Comparison of ENCODE assay signal across 1 cellular context in the genomic region with DNA sequence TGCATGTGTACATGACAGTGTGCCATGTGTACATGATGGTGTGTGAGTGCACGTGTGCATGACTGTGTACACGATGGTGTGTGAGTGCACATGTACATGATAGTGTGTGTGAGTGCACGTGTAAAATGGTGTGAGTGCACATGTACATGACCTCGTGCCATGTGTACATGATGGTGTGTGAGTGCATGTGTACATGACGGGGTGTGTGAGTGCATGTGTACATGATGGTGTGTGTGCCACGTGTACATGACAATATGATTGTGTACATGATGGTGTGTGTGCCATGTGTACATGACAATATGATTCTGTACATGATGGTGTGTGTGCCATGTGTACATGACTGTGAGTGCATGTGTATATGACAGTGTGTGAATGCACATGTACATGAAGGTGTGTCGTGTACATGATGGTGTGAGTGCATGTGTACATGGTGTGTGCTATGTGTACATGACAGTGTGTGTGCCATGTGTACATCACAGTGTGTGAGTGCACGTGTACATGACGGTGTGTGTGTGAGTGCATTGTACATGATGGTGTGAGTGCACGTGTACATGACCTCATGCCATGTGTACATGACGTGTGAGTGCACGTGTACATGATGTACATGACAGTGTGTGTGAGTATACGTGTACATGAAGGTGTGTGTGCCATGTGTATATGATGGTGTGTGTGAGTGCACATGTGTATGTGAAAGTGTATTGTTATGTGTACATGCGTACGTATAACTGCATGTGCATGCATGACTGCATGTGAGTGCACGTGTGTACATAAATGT.
TF ChIP-seq lines count a peak whose summit lies in the region.

No MANE protein-coding gene starts in this region.

TF ChIP-seq in HepG2, 621 proteins besides CTCF, POLR2A, EP300 and RAD21 (continues in another document):
- TF ChIP-seq, protein P1, sequence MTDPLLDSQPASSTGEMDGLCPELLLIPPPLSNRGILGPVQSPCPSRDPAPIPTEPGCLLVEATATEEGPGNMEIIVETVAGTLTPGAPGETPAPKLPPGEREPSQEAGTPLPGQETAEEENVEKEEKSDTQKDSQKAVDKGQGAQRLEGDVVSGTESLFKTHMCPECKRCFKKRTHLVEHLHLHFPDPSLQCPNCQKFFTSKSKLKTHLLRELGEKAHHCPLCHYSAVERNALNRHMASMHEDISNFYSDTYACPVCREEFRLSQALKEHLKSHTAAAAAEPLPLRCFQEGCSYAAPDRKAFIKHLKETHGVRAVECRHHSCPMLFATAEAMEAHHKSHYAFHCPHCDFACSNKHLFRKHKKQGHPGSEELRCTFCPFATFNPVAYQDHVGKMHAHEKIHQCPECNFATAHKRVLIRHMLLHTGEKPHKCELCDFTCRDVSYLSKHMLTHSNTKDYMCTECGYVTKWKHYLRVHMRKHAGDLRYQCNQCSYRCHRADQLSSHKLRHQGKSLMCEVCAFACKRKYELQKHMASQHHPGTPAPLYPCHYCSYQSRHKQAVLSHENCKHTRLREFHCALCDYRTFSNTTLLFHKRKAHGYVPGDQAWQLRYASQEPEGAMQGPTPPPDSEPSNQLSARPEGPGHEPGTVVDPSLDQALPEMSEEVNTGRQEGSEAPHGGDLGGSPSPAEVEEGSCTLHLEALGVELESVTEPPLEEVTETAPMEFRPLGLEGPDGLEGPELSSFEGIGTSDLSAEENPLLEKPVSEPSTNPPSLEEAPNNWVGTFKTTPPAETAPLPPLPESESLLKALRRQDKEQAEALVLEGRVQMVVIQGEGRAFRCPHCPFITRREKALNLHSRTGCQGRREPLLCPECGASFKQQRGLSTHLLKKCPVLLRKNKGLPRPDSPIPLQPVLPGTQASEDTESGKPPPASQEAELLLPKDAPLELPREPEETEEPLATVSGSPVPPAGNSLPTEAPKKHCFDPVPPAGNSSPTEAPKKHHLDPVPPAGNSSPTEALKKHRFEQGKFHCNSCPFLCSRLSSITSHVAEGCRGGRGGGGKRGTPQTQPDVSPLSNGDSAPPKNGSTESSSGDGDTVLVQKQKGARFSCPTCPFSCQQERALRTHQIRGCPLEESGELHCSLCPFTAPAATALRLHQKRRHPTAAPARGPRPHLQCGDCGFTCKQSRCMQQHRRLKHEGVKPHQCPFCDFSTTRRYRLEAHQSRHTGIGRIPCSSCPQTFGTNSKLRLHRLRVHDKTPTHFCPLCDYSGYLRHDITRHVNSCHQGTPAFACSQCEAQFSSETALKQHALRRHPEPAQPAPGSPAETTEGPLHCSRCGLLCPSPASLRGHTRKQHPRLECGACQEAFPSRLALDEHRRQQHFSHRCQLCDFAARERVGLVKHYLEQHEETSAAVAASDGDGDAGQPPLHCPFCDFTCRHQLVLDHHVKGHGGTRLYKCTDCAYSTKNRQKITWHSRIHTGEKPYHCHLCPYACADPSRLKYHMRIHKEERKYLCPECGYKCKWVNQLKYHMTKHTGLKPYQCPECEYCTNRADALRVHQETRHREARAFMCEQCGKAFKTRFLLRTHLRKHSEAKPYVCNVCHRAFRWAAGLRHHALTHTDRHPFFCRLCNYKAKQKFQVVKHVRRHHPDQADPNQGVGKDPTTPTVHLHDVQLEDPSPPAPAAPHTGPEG (CRISPR knock-in tag; IDR thresholded peaks at IDR 0.05), result no peak
- TF ChIP-seq, protein P2, sequence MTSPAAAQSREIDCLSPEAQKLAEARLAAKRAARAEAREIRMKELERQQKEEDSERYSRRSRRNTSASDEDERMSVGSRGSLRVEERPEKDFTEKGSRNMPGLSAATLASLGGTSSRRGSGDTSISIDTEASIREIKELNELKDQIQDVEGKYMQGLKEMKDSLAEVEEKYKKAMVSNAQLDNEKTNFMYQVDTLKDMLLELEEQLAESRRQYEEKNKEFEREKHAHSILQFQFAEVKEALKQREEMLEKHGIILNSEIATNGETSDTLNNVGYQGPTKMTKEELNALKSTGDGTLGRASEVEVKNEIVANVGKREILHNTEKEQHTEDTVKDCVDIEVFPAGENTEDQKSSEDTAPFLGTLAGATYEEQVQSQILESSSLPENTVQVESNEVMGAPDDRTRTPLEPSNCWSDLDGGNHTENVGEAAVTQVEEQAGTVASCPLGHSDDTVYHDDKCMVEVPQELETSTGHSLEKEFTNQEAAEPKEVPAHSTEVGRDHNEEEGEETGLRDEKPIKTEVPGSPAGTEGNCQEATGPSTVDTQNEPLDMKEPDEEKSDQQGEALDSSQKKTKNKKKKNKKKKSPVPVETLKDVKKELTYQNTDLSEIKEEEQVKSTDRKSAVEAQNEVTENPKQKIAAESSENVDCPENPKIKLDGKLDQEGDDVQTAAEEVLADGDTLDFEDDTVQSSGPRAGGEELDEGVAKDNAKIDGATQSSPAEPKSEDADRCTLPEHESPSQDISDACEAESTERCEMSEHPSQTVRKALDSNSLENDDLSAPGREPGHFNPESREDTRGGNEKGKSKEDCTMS (CRISPR knock-in tag; conservative IDR thresholded peaks at IDR 0.05), result no peak
- TF ChIP-seq ZNF446 (CRISPR knock-in tag; IDR thresholded peaks at IDR 0.05) (no peak), NR2C2 (CRISPR knock-in tag; IDR thresholded peaks at IDR 0.05; ENCODE audit: borderline replicate concordance) (no peak), BORCS8-MEF2B (CRISPR knock-in tag; IDR thresholded peaks at IDR 0.05) (no peak), SRSF4 (IDR thresholded peaks at IDR 0.05; ENCODE audit: low read depth, low read length, poor library complexity, severe bottlenecking) (no peak), YEATS2 (CRISPR knock-in tag; IDR thresholded peaks at IDR 0.05; ENCODE audit: borderline replicate concordance) (no peak), HNRNPL (IDR thresholded peaks at IDR 0.05; ENCODE audit: low read depth, low read length) (no peak), ZBTB38 (CRISPR knock-in tag; IDR thresholded peaks at IDR 0.05) (no peak), ZNF282 (IDR thresholded peaks at IDR 0.05; ENCODE audit: partially characterized antibody) (no peak), HNRNPK (IDR thresholded peaks at IDR 0.05; ENCODE audit: low read depth, low read length, poor library complexity, severe bottlenecking) (no peak), ZNF317 (CRISPR knock-in tag; IDR thresholded peaks at IDR 0.05) (no peak), KAT7 (CRISPR knock-in tag; IDR thresholded peaks at IDR 0.05; ENCODE audit: borderline replicate concordance) (no peak), ZFP90 (CRISPR knock-in tag; IDR thresholded peaks at IDR 0.05; ENCODE audit: borderline replicate concordance) (no peak), PHF20 (CRISPR knock-in tag; IDR thresholded peaks at IDR 0.05) (0 out of 2 replicates have a peak, but pooled peaks have one; percentile 9), ZMAT3 (CRISPR knock-in tag; conservative IDR thresholded peaks at IDR 0.05) (no peak), SPEN (CRISPR knock-in tag; IDR thresholded peaks at IDR 0.05; ENCODE audit: low read depth) (0 out of 2 replicates have a peak, but pooled peaks have one; percentile 17), HNRNPUL1 (IDR thresholded peaks at IDR 0.05; ENCODE audit: low read depth, low read length) (no peak), IKZF4 (CRISPR knock-in tag; IDR thresholded peaks at IDR 0.05; ENCODE audit: borderline replicate concordance, low read depth, not compliant biosample characterization) (no peak), YEATS4 (CRISPR knock-in tag; IDR thresholded peaks at IDR 0.05; ENCODE audit: borderline replicate concordance) (no peak), ZNF431 (CRISPR knock-in tag; IDR thresholded peaks at IDR 0.05; ENCODE audit: borderline replicate concordance, low read depth) (0 out of 2 replicates have a peak, but pooled peaks have one; percentile 32), TBX3 (IDR thresholded peaks at IDR 0.05; ENCODE audit: borderline replicate concordance) (0 out of 2 replicates have a peak, but pooled peaks have one; percentile 7), ZNF230 (CRISPR knock-in tag; IDR thresholded peaks at IDR 0.05) (no peak), ZNF160 (CRISPR knock-in tag; IDR thresholded peaks at IDR 0.05) (no peak), EEA1 (CRISPR knock-in tag; IDR thresholded peaks at IDR 0.05; ENCODE audit: borderline replicate concordance) (0 out of 2 replicates have a peak, but pooled peaks have one; percentile 51)
- TF ChIP-seq, protein P3, sequence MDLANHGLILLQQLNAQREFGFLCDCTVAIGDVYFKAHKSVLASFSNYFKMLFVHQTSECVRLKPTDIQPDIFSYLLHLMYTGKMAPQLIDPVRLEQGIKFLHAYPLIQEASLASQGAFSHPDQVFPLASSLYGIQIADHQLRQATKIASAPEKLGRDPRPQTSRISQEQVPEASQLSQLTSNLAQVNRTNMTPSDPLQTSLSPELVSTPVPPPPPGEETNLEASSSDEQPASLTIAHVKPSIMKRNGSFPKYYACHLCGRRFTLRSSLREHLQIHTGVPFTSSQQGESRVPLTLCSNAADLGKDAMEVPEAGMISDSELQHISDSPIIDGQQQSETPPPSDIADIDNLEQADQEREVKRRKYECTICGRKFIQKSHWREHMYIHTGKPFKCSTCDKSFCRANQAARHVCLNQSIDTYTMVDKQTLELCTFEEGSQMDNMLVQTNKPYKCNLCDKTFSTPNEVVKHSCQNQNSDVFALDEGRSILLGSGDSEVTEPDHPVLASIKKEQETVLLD (CRISPR knock-in tag; IDR thresholded peaks at IDR 0.05; ENCODE audit: low read depth), result no peak
- TF ChIP-seq, protein P4, sequence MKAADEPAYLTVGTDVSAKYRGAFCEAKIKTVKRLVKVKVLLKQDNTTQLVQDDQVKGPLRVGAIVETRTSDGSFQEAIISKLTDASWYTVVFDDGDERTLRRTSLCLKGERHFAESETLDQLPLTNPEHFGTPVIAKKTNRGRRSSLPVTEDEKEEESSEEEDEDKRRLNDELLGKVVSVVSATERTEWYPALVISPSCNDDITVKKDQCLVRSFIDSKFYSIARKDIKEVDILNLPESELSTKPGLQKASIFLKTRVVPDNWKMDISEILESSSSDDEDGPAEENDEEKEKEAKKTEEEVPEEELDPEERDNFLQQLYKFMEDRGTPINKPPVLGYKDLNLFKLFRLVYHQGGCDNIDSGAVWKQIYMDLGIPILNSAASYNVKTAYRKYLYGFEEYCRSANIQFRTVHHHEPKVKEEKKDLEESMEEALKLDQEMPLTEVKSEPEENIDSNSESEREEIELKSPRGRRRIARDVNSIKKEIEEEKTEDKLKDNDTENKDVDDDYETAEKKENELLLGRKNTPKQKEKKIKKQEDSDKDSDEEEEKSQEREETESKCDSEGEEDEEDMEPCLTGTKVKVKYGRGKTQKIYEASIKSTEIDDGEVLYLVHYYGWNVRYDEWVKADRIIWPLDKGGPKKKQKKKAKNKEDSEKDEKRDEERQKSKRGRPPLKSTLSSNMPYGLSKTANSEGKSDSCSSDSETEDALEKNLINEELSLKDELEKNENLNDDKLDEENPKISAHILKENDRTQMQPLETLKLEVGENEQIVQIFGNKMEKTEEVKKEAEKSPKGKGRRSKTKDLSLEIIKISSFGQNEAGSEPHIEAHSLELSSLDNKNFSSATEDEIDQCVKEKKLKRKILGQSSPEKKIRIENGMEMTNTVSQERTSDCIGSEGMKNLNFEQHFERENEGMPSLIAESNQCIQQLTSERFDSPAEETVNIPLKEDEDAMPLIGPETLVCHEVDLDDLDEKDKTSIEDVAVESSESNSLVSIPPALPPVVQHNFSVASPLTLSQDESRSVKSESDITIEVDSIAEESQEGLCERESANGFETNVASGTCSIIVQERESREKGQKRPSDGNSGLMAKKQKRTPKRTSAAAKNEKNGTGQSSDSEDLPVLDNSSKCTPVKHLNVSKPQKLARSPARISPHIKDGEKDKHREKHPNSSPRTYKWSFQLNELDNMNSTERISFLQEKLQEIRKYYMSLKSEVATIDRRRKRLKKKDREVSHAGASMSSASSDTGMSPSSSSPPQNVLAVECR (CRISPR knock-in tag; IDR thresholded peaks at IDR 0.05; ENCODE audit: borderline replicate concordance), result no peak
- TF ChIP-seq, protein P5, sequence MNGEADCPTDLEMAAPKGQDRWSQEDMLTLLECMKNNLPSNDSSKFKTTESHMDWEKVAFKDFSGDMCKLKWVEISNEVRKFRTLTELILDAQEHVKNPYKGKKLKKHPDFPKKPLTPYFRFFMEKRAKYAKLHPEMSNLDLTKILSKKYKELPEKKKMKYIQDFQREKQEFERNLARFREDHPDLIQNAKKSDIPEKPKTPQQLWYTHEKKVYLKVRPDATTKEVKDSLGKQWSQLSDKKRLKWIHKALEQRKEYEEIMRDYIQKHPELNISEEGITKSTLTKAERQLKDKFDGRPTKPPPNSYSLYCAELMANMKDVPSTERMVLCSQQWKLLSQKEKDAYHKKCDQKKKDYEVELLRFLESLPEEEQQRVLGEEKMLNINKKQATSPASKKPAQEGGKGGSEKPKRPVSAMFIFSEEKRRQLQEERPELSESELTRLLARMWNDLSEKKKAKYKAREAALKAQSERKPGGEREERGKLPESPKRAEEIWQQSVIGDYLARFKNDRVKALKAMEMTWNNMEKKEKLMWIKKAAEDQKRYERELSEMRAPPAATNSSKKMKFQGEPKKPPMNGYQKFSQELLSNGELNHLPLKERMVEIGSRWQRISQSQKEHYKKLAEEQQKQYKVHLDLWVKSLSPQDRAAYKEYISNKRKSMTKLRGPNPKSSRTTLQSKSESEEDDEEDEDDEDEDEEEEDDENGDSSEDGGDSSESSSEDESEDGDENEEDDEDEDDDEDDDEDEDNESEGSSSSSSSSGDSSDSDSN (CRISPR knock-in tag; IDR thresholded peaks at IDR 0.05), result peak; percentile 33; the same call in 1 of the 2 replicates
- TF ChIP-seq, protein P6, sequence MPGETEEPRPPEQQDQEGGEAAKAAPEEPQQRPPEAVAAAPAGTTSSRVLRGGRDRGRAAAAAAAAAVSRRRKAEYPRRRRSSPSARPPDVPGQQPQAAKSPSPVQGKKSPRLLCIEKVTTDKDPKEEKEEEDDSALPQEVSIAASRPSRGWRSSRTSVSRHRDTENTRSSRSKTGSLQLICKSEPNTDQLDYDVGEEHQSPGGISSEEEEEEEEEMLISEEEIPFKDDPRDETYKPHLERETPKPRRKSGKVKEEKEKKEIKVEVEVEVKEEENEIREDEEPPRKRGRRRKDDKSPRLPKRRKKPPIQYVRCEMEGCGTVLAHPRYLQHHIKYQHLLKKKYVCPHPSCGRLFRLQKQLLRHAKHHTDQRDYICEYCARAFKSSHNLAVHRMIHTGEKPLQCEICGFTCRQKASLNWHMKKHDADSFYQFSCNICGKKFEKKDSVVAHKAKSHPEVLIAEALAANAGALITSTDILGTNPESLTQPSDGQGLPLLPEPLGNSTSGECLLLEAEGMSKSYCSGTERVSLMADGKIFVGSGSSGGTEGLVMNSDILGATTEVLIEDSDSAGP (CRISPR knock-in tag; IDR thresholded peaks at IDR 0.05; ENCODE audit: borderline replicate concordance), result peak; percentile 31; the same call in 1 of the 2 replicates
- TF ChIP-seq, protein P7, sequence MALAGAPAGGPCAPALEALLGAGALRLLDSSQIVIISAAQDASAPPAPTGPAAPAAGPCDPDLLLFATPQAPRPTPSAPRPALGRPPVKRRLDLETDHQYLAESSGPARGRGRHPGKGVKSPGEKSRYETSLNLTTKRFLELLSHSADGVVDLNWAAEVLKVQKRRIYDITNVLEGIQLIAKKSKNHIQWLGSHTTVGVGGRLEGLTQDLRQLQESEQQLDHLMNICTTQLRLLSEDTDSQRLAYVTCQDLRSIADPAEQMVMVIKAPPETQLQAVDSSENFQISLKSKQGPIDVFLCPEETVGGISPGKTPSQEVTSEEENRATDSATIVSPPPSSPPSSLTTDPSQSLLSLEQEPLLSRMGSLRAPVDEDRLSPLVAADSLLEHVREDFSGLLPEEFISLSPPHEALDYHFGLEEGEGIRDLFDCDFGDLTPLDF (CRISPR knock-in tag; IDR thresholded peaks at IDR 0.05), result no peak
- TF ChIP-seq, protein P8, sequence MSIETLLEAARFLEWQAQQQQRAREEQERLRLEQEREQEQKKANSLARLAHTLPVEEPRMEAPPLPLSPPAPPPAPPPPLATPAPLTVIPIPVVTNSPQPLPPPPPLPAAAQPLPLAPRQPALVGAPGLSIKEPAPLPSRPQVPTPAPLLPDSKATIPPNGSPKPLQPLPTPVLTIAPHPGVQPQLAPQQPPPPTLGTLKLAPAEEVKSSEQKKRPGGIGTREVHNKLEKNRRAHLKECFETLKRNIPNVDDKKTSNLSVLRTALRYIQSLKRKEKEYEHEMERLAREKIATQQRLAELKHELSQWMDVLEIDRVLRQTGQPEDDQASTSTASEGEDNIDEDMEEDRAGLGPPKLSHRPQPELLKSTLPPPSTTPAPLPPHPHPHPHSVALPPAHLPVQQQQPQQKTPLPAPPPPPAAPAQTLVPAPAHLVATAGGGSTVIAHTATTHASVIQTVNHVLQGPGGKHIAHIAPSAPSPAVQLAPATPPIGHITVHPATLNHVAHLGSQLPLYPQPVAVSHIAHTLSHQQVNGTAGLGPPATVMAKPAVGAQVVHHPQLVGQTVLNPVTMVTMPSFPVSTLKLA (IDR thresholded peaks at IDR 0.05), result peak; percentile 98
